In genomic region chr1:155091071-155092051, GRCh38 we compare ENCODE assay signal across 8 cellular contexts. TPM values are rescaled to one million over a fixed set of nuclear protein-coding genes. Genes with fewer than 3 reads are reported as not detected.
DNase-seq lines count a peak whose midpoint lies in the region; ATAC-seq and TF ChIP-seq lines count a peak whose summit lies in the region.

No MANE protein-coding gene starts in this region.

- intact Hi-C loops in adrenal gland (cut with DNase I), result loop anchor here (2.0 to 5.0 kb wide), 2 partner anchors 36 to 75 kb away; partner anchors contain the start of gene EFNA1 (in 1 of the 2)
- intact Hi-C loops in right cardiac atrium (cut with DNase I), result loop anchor here in 3 of 4 donors (2.0 to 5.0 kb wide), 4 partner anchors 36 to 77 kb away; partner anchors contain the start of gene EFNA1 (in 2 of the 3)
- intact Hi-C loops in sigmoid colon (cut with DNase I), result loop anchor here (1.0 to 2.0 kb wide), 3 partner anchors 35 to 77 kb away; partner anchors contain the start of genes EFNA1 and SLC50A1

- peak; percentile 98 for TF ChIP-seq CTCF in GM12864 (IDR thresholded peaks at IDR 0.05; ENCODE audit: low read depth, low read length, missing control alignments)
- peak; percentile 92 to 100 (median 97) for TF ChIP-seq CTCF in adrenal gland (IDR thresholded peaks at IDR 0.05)
- peak; percentile 96 to 99 (median 98) for TF ChIP-seq CTCF in sigmoid colon (IDR thresholded peaks at IDR 0.05)

- no peaks in the 10 kb centered on the region for H3K27me3 ChIP-seq in adrenal gland
- no peaks in the 10 kb centered on the region for H3K27me3 ChIP-seq in right cardiac atrium (ENCODE audit: control insufficient read depth, insufficient read depth)
- no peaks in the 10 kb centered on the region for H3K27me3 ChIP-seq in sigmoid colon

- H3K9me3 ChIP-seq in T-helper 17 cell (ENCODE audit: control insufficient read depth, low read length, poor library complexity, severe bottlenecking), result no peaks in the 10 kb centered on the region
- no peaks in the 10 kb centered on the region for H3K9me3 ChIP-seq in adrenal gland (replicated peaks in 1 of 3)
- H3K9me3 ChIP-seq in right cardiac atrium (ENCODE audit: control insufficient read depth, low read length), result no peaks in the 10 kb centered on the region
- no peaks in the 10 kb centered on the region for H3K9me3 ChIP-seq in sigmoid colon

- peaks cover 8% of the 10 kb centered on the region for H3K27me3 Mint-ChIP-seq in T-helper 17 cell

- no peak for TF ChIP-seq POLR2A in adrenal gland (IDR thresholded peaks at IDR 0.05)
- TF ChIP-seq POLR2A in sigmoid colon (IDR thresholded peaks at IDR 0.05), result no peak

- no peaks in the 10 kb centered on the region for H3K36me3 Mint-ChIP-seq in T-helper 17 cell (ENCODE audit: low read depth)

- no peak overlapping the region for H3K4me3 ChIP-seq in GM12864 (ENCODE audit: low read depth, low read length)
- H3K4me3 ChIP-seq in adrenal gland, result no peak overlapping the region
- no peak overlapping the region for H3K4me3 ChIP-seq in right cardiac atrium (ENCODE audit: low read length)
- H3K4me3 ChIP-seq in sigmoid colon, result no peak overlapping the region

- H3K4me1 Mint-ChIP-seq in T-helper 17 cell, result peaks cover 11% of the 10 kb centered on the region

- 17 to 30% (median 19%) methylated on average over 18 to 29 of the region's 29 CpGs for WGBS in adrenal gland, 4 donors
- 23% methylated on average over 29 of the region's 29 CpGs for WGBS in right cardiac atrium
- WGBS in sigmoid colon, 2 donors, result 12 to 28% methylated on average over 29 of the region's 29 CpGs

- H3K27ac ChIP-seq in adrenal gland, result no peak overlapping the region
- H3K27ac ChIP-seq in right cardiac atrium (ENCODE audit: low read length), result no peak overlapping the region
- H3K27ac ChIP-seq in sigmoid colon, result no peak overlapping the region

- ATAC-seq in T-helper 17 cell (peak; percentile 80), right cardiac atrium (peak; percentile 28 to 65), HG03460 (IDR thresholded peaks at IDR 0.05; ENCODE audit: unreplicated experiment) (no peak)

- no peak for DNase-seq in GM12864 (ENCODE audit: low read depth)
- DNase-seq in NCI-H1417 (lab: John Stamatoyannopoulos, UW), result peak; percentile 73 to 92 (median 87)
- DNase-seq in T-helper 17 cell, result peak; percentile 70 to 80 (median 70)
- DNase-seq in adrenal gland, result peak; percentile 68 to 87 (median 80)
- DNase-seq in right cardiac atrium, result peak; percentile 81 to 94 (median 91)
- DNase-seq in sigmoid colon, result peak; percentile 89
- DNase-seq in cortex of kidney (lab: John Stamatoyannopoulos, UW), result no peak

- no peaks in the 10 kb centered on the region for H3K36me3 ChIP-seq in adrenal gland (replicated peaks in 1 of 2)
- H3K36me3 ChIP-seq in sigmoid colon, result no peaks in the 10 kb centered on the region

- H3K4me1 ChIP-seq in adrenal gland (replicated peaks in 1 of 2), result peaks cover 0 to 7% of the 10 kb centered on the region in 2 donors
- peaks cover 7% of the 10 kb centered on the region for H3K4me1 ChIP-seq in right cardiac atrium (ENCODE audit: control insufficient read depth, insufficient read depth, low read length)
- H3K4me1 ChIP-seq in sigmoid colon, result peaks cover 0 to 29% (median 26%) of the 10 kb centered on the region in 4 donors

- H3K27ac Mint-ChIP-seq in T-helper 17 cell, result no peak overlapping the region

- no peak overlapping the region for H3K4me3 Mint-ChIP-seq in T-helper 17 cell

- TF ChIP-seq EP300 in sigmoid colon (IDR thresholded peaks at IDR 0.05), result no peak

RNA-seq across cellular contexts. Expression of gene EFNA3, which starts 12.7 kb away (rescaled TPM):
- total RNA-seq in T-helper 17 cell (1 to 10 TPM in 1 of 2 donors, under 1 TPM in 1; 0.29 to 1.3 TPM), adrenal gland (1 to 10 TPM; 1.4 to 6.6 (median 2.7) TPM), right cardiac atrium (1 to 10 TPM in 3 of 4 donors, under 1 TPM in 1; 0.78 to 1.9 (median 1.2) TPM), sigmoid colon (1 to 10 TPM in 3 of 4 donors, under 1 TPM in 1; 0.27 to 3.0 (median 1.9) TPM)
- polyA plus RNA-seq in adrenal gland (1 to 10 TPM; 2.8 to 4.0 (median 3.7) TPM), right cardiac atrium (1.1 TPM), sigmoid colon (1 to 10 TPM; 8.4 to 9.0 (median 8.5) TPM)

RNA-seq across cellular contexts. Expression of gene EFNA4, which starts 27.8 kb away (rescaled TPM):
- total RNA-seq in T-helper 17 cell, result 1 to 10 TPM; 2.6 to 4.9 TPM
- total RNA-seq in adrenal gland, result 10 to 100 TPM in 4 of 8 donors, 1 to 10 TPM in 4; 3.5 to 25.7 (median 11.2) TPM
- 10 to 100 TPM; 10.0 to 23.5 (median 12.1) TPM for polyA plus RNA-seq in adrenal gland
- 1 to 10 TPM; 3.3 to 4.2 (median 3.7) TPM for total RNA-seq in right cardiac atrium
- polyA plus RNA-seq in right cardiac atrium, result 3.0 TPM
- 1 to 10 TPM; 1.6 to 5.0 (median 3.1) TPM for total RNA-seq in sigmoid colon
- 10 to 100 TPM; 10.2 to 22.2 (median 12.0) TPM for polyA plus RNA-seq in sigmoid colon

RNA-seq across cellular contexts. Expression of gene EFNA1, which starts 36.3 kb away (rescaled TPM):
- total RNA-seq in T-helper 17 cell (1 to 10 TPM in 1 of 2 donors, not detected in 1; 1.0 TPM), adrenal gland (10 to 100 TPM; 16.3 to 49.7 (median 31.0) TPM), right cardiac atrium (10 to 100 TPM; 25.4 to 41.4 (median 36.4) TPM), sigmoid colon (10 to 100 TPM; 15.5 to 22.5 (median 16.4) TPM)
- polyA plus RNA-seq in adrenal gland (10 to 100 TPM in 2 of 3 donors, 1 to 10 TPM in 1; 6.6 to 35.9 (median 30.2) TPM), right cardiac atrium (28.8 TPM), sigmoid colon (100 to 1,000 TPM in 1 of 3 donors, 10 to 100 TPM in 2; 34.7 to 112 (median 48.1) TPM)

RNA-seq across cellular contexts. Expression of gene ADAM15, which starts 40.2 kb away (rescaled TPM):
- total RNA-seq in T-helper 17 cell, result 10 to 100 TPM; 30.3 to 33.8 TPM
- total RNA-seq in adrenal gland, result 10 to 100 TPM; 41.9 to 84.2 (median 59.3) TPM
- 100 to 1,000 TPM in 2 of 3 donors, 10 to 100 TPM in 1; 16.1 to 269 (median 240) TPM for polyA plus RNA-seq in adrenal gland
- total RNA-seq in right cardiac atrium, result 100 to 1,000 TPM in 1 of 4 donors, 10 to 100 TPM in 3; 51.2 to 106 (median 63.6) TPM
- polyA plus RNA-seq in right cardiac atrium, result 68.4 TPM
- total RNA-seq in sigmoid colon, result 10 to 100 TPM; 42.6 to 66.7 (median 53.1) TPM
- 100 to 1,000 TPM in 1 of 3 donors, 10 to 100 TPM in 2; 37.8 to 186 (median 55.9) TPM for polyA plus RNA-seq in sigmoid colon

RNA-seq across cellular contexts. Expression of gene SLC50A1, which starts 44.3 kb away (rescaled TPM):
- total RNA-seq in T-helper 17 cell (10 to 100 TPM; 25.6 to 27.8 TPM), adrenal gland (100 to 1,000 TPM in 1 of 8 donors, 10 to 100 TPM in 7; 31.7 to 108 (median 49.9) TPM), right cardiac atrium (10 to 100 TPM in 2 of 4 donors, 1 to 10 TPM in 2; 8.1 to 10.1 (median 9.3) TPM), sigmoid colon (10 to 100 TPM in 3 of 4 donors, 1 to 10 TPM in 1; 8.0 to 21.4 (median 14.0) TPM)
- polyA plus RNA-seq in adrenal gland (100 to 1,000 TPM in 1 of 3 donors, 10 to 100 TPM in 2; 55.2 to 172 (median 61.8) TPM), right cardiac atrium (13.6 TPM), sigmoid colon (100 to 1,000 TPM in 1 of 3 donors, 10 to 100 TPM in 2; 46.8 to 151 (median 77.4) TPM)

Comparison
In these comparisons a context has a peak if more than half of its experiments do, and no peak if none do; other contexts are left out.
1. DNase-seq: peak in NCI-H1417 (3 of 3), T-helper 17 cell (3 of 3), adrenal gland (7 of 7), right cardiac atrium (3 of 3) and sigmoid colon (single experiment); none in GM12864 (single experiment) and cortex of kidney (single experiment).
2. RNA of gene EFNA1, which starts 36.3 kb away (total RNA-seq): 25.4 to 41.4 TPM in right cardiac atrium, 16.3 to 49.7 TPM in adrenal gland and 15.5 to 22.5 TPM in sigmoid colon; 1.0 TPM in T-helper 17 cell; every median in the first group is over 4 times any median in the second.
3. Peak in every context shown above with its lines, with median percentiles within 50 percentile points of each other: CTCF ChIP-seq.